Comparison of ENCODE assay signal across 1 cellular context in the genomic region with DNA sequence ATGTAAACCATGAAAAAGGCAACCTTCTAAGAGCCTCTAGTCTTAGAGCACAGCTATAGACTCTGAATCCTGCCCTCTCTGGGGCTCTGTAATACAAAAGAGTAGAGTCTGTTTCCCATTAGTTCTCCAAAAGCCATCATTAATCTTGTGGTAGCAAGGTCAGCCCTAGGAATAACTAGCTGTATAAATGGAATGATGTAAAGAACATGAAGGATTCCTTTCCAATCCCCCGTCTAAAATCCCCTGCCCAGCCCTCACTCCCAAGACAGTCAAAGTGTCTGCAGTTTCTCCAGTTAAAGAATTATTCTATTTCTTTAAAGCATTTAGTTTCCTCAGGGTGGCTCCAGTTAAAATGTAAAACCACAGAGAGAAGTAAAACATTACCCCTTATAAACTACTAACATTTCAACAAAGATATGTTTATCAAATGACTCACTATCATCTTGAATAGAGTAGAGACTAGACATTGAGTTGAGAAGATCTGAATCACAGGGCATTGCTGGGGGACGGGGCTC.
TF ChIP-seq lines count a peak whose summit lies in the region.

No MANE protein-coding gene starts in this region.

TF ChIP-seq in liver, 16 proteins besides CTCF, POLR2A, EP300 and RAD21 (continued from another document):
- TF ChIP-seq, protein P1, sequence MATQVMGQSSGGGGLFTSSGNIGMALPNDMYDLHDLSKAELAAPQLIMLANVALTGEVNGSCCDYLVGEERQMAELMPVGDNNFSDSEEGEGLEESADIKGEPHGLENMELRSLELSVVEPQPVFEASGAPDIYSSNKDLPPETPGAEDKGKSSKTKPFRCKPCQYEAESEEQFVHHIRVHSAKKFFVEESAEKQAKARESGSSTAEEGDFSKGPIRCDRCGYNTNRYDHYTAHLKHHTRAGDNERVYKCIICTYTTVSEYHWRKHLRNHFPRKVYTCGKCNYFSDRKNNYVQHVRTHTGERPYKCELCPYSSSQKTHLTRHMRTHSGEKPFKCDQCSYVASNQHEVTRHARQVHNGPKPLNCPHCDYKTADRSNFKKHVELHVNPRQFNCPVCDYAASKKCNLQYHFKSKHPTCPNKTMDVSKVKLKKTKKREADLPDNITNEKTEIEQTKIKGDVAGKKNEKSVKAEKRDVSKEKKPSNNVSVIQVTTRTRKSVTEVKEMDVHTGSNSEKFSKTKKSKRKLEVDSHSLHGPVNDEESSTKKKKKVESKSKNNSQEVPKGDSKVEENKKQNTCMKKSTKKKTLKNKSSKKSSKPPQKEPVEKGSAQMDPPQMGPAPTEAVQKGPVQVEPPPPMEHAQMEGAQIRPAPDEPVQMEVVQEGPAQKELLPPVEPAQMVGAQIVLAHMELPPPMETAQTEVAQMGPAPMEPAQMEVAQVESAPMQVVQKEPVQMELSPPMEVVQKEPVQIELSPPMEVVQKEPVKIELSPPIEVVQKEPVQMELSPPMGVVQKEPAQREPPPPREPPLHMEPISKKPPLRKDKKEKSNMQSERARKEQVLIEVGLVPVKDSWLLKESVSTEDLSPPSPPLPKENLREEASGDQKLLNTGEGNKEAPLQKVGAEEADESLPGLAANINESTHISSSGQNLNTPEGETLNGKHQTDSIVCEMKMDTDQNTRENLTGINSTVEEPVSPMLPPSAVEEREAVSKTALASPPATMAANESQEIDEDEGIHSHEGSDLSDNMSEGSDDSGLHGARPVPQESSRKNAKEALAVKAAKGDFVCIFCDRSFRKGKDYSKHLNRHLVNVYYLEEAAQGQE (IDR thresholded peaks at IDR 0.05), result no peak
- TF ChIP-seq HNF4A (conservative IDR thresholded peaks at IDR 0.05) (no peak), SP1 (IDR thresholded peaks at IDR 0.05) (no peak), JUND (IDR thresholded peaks at IDR 0.05) (no peak), RXRA (IDR thresholded peaks at IDR 0.05) (no peak), FOXA2 (IDR thresholded peaks at IDR 0.05) (no peak), ZBTB33 (IDR thresholded peaks at IDR 0.05) (no peak), EGR1 (IDR thresholded peaks at IDR 0.05; ENCODE audit: low read depth in 2 of 2) (no peak), FOXA1 (IDR thresholded peaks at IDR 0.05) (no peak), MAX (IDR thresholded peaks at IDR 0.05) (no peak)
- TF ChIP-seq, protein P2, sequence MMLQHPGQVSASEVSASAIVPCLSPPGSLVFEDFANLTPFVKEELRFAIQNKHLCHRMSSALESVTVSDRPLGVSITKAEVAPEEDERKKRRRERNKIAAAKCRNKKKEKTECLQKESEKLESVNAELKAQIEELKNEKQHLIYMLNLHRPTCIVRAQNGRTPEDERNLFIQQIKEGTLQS (IDR thresholded peaks at IDR 0.05), result no peak
